8 cellular contexts compared by ENCODE assay signal in the genomic region with DNA sequence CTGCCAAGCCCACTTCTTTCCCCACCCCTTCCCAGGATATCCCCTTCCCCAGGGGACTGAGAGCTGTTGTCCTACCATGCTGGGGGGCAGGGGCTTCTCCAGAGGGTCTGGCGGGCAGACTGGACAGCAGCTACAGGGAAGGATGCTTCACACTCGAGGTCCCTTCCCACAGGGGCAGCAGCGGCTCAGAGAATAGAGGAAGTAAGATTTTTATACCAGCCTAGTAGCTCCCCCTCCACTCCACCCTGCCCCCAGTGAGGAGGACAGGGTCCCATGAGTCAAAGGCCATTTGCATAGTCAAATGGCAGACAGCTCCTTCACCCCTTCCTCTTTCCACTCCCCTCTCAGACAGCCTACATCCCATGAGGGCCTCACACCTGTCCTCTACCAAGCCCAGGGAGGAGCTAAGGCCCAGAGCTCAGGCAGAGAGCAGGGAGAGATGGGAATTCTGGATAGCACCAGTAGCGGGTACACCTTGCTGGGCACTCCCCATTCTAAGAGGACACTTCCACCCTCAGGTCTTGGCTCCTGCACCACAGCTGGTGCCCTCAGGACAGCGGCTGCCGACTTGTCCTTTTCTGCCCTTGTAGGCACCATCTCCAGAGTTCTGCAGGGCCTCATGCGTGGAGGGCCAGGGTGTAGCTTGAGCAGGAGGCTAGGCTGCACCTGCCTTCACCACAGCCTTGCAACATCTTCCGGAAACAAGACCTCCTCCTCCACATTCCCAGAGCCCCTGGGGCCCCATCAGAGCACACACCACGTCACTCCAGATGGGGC. TPM values are rescaled to one million over a fixed set of nuclear protein-coding genes. Genes with fewer than 3 reads are reported as not detected.
DNase-seq lines count a peak whose midpoint lies in the region; ATAC-seq and TF ChIP-seq lines count a peak whose summit lies in the region.

TLR9 (minus strand) TSS at position 194 of the 777 bp plus-strand sequence; CDS start at position 78, 116 bp downstream.

- intact Hi-C loops in psoas muscle (cut with DNase I) (no loop called here), Right ventricle myocardium inferior (cut with DNase I) (no loop called here)

- POLR2A ChIA-PET in T-cell (lab: Charles Lee) = no interaction called here

- H3K9me3 ChIP-seq in psoas muscle = no peaks in the 10 kb centered on the region

- no peaks in the 10 kb centered on the region for H3K27me3 ChIP-seq in psoas muscle (ENCODE audit: insufficient read depth in 3 of 3, low read length in 2 of 3)

- H3K27ac Mint-ChIP-seq in T-cell = peak within 1 kb of the TSS; percentile 85 to 92

- H3K4me3 ChIP-seq in psoas muscle = no peak within 1 kb of the TSS

- 58 to 65% (median 62%) methylated on average over 8 to 9 of the region's 9 CpGs for WGBS in psoas muscle, 3 donors

- H3K27me3 Mint-ChIP-seq in T-cell = no peaks in the 10 kb centered on the region

- H3K27ac ChIP-seq in psoas muscle = no peak within 1 kb of the TSS

- TF ChIP-seq CTCF in GM10266 (IDR thresholded peaks at IDR 0.05; ENCODE audit: control insufficient read depth, insufficient read depth, low read depth, missing control alignments) = no peak
- TF ChIP-seq CTCF in psoas muscle (IDR thresholded peaks at IDR 0.05) = no peak

- peak; percentile 84 for DNase-seq in GM10266 (ENCODE audit: extremely low spot score)
- DNase-seq in T-cell = peak in 3 of 34 experiments; percentile 27 to 44 (median 43)
- DNase-seq in psoas muscle = peak; percentile 10 to 39
- DNase-seq in NCI-H446 treated with DMSO at 0.1 percent for 48 hours (lab: John Stamatoyannopoulos, UW) = no peak
- DNase-seq in pons (ENCODE audit: low spot score) = no peak
- DNase-seq in Right ventricle myocardium inferior (ENCODE audit: missing footprints) = no peak

- peaks cover 6% of the 10 kb centered on the region for H3K36me3 Mint-ChIP-seq in T-cell

- peak within 1 kb of the TSS in 2 of 3 donors; percentile 34 to 83 for H3K4me3 Mint-ChIP-seq in T-cell

- ATAC-seq in GM19372 (IDR thresholded peaks at IDR 0.05; ENCODE audit: low read depth, unreplicated experiment) (peak; percentile 68), HG03196 (IDR thresholded peaks at IDR 0.05; ENCODE audit: unreplicated experiment) (peak; percentile 70), T-cell (replicated peaks in 1 of 4) (peak; percentile 31 to 67 (median 39)), psoas muscle (peak in 1 of 4 donors; percentile 10), Right ventricle myocardium inferior (no peak)

- H3K4me1 Mint-ChIP-seq in T-cell = peaks cover 62 to 69% (median 67%) of the 10 kb centered on the region in 3 donors

- CTCF ChIA-PET in T-cell (lab: Charles Lee) = interaction anchor here in 1 of 2 donors (1.2 kb wide), 1 partner anchor 113 kb away, joined by 5 read pairs; no protein-coding TSS in a partner anchor

- peaks cover 0 to 32% of the 10 kb centered on the region in 2 donors for H3K36me3 ChIP-seq in psoas muscle (ENCODE audit: insufficient read depth in 1 of 2, low read depth in 1 of 2)

- H3K4me1 ChIP-seq in psoas muscle = peaks cover 4% of the 10 kb centered on the region

- H3K9me3 Mint-ChIP-seq in T-cell = no peaks in the 10 kb centered on the region

RNA-seq across cellular contexts. Expression of gene TLR9, which starts in this region (rescaled TPM):
- 1 to 10 TPM in 3 of 5 donors, under 1 TPM in 1, not detected in 1; 0.54 to 2.9 (median 2.1) TPM for total RNA-seq in T-cell
- under 1 TPM in 3 of 4 donors, not detected in 1; 0.34 to 0.55 (median 0.41) TPM for total RNA-seq in psoas muscle
- under 1 TPM; 0.04 to 0.14 (median 0.08) TPM for polyA plus RNA-seq in psoas muscle
- total RNA-seq in Right ventricle myocardium inferior = 0.38 TPM

Comparison
In these comparisons a context has a peak if more than half of its experiments do, and no peak if none do; other contexts are left out.
1. Peak in DNase-seq in psoas muscle; RNA of the gene not detected or under 1 TPM.